8 cellular contexts compared by ENCODE assay signal in the genomic region with DNA sequence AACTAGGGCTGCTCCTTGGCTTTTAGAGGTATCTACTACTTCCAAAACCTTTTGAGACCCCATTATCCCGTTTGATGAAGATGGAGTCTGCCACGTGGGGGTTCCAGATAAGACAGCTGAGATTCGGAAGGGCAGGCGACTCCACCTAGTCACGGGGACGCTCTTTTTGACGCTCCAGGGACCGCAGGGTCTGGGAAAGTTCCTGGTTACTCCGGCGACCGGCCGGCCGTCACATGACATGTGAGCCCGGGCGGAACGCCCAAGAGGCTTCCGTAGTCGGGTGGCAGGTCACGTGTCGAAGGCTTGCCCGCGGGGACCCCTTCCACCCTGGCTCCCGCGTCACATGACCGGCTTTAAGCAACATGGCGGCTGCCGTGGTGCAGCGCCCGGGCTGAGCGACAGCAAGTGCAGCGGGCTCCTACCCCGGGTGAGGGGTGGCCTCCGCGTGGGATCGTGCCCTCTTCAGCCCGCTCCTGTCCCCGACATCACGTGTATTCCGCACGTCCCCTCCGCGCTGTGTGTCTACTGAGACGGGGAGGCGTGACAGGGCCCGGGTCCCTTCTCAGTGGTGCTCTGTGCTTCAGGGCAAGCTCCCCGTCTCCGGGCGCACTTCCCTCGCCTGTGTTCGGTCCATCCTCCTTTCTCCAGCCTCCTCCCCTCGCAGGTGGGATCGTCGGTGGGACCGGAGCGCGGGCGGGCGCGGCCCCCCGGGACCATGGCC.
DNase-seq lines count a peak whose midpoint lies in the region; ATAC-seq lines count a peak whose summit lies in the region.

A gene with protein sequence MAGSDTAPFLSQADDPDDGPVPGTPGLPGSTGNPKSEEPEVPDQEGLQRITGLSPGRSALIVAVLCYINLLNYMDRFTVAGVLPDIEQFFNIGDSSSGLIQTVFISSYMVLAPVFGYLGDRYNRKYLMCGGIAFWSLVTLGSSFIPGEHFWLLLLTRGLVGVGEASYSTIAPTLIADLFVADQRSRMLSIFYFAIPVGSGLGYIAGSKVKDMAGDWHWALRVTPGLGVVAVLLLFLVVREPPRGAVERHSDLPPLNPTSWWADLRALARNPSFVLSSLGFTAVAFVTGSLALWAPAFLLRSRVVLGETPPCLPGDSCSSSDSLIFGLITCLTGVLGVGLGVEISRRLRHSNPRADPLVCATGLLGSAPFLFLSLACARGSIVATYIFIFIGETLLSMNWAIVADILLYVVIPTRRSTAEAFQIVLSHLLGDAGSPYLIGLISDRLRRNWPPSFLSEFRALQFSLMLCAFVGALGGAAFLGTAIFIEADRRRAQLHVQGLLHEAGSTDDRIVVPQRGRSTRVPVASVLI (plus strand): TSS at position 342 of the 721 bp plus-strand sequence. CDS start 374 bp downstream, at position 716.

- DNase-seq in AG08395 (ENCODE audit: low spot score) (peak; percentile 99), NCI-H446 treated with DMSO at 0.1 percent for 48 hours (lab: John Stamatoyannopoulos, UW) (peak; percentile 88), cerebellar cortex (ENCODE audit: low spot score) (peak; percentile 96), islet precursor cell (peak; percentile 98)
- DNase-seq in stimulated activated CD4-positive, alpha-beta T cell treated with anti-CD3 and anti-CD28 coated beads, Interleukin-12 subunit alpha, Interleukin-12 subunit beta, amount 100 ng/mL, for 48 hours (ENCODE audit: low read depth in 2 of 3, low spot score in 1 of 3): peak; percentile 86 to 94 (median 91)

- ATAC-seq in GM19025 (IDR thresholded peaks at IDR 0.05; ENCODE audit: low read depth, unreplicated experiment) (peak; percentile 87), HG03342 (IDR thresholded peaks at IDR 0.05; ENCODE audit: unreplicated experiment) (peak; percentile 84)
- ATAC-seq in activated CD4-positive, CD25-positive, alpha-beta regulatory T cell treated with anti-CD3 and anti-CD28 coated beads, Interleukin-2, amount 50 U/mL, for 24 hours: peak; percentile 95 to 96

Comparison
In these comparisons a context has a peak if more than half of its experiments do, and no peak if none do; other contexts are left out.
1. Peak in every context shown above with its lines: DNase-seq and ATAC-seq.